ENCODE assay signal across 8 cellular contexts in the genomic region with DNA sequence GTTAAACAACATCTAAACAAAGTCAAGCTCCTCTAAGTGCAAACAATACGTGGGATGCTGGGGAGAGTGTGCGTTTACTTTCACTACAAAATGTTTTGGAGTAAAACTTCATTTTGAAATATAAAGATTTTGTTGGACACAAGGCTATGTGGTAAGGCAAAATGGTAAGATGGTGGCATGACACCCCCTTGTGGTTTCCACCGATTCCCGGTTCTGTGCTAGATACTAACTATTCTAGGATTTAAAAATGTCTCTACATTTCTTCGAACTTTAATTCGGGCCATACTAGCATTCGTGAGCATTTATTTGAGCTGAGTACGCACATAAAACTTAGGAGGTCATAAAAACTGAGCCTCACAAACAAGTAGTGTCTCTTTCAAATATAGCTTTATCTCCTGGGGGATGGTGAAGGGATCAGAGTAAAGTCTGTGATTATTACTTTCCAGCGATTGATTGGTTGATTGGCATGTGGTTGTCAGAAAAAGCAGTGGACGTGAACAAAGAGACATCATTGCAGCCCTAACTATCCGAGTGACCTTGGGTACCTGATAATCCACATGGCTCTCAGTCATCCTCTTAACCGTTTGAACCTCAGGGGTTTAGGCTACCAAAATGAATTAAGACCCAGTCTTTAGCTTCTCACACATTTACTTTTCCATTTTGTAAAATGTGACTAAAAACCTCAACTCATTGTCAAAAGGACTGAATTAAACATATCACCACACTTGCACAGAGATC. TPM values are rescaled to one million over a fixed set of nuclear protein-coding genes. Genes with fewer than 3 reads are reported as not detected.
A peak's percentile ranks its signal among the peaks of the same experiment; 100 is the strongest.
DNase-seq lines count a peak whose midpoint lies in the region; ATAC-seq and TF ChIP-seq lines count a peak whose summit lies in the region.

No MANE protein-coding gene starts in this region.

- in situ Hi-C loops in mammary epithelial cell (cut with MboI; ENCODE audit: low sequenced_read_pairs in 2 of 2) = loop anchor here (25.0 kb wide), 1 partner anchor 884 kb away; no protein-coding TSS in a partner anchor

- no peaks in the 10 kb centered on the region for H3K36me3 ChIP-seq in CD8-positive, alpha-beta T cell (ENCODE audit: insufficient read depth, low read length)
- H3K36me3 ChIP-seq in H7 (replicated peaks; ENCODE audit: control insufficient read depth, insufficient read depth, low read length) = no peaks in the 10 kb centered on the region; the same call in 1 of the 2 replicates
- peaks cover 19% of the 10 kb centered on the region for H3K36me3 ChIP-seq in OCI-LY1 (ENCODE audit: insufficient read depth, low read length)
- H3K36me3 ChIP-seq in mammary epithelial cell (ENCODE audit: insufficient read depth, low read length) = no peaks in the 10 kb centered on the region
- peaks cover 9% of the 10 kb centered on the region for H3K36me3 ChIP-seq in lower lobe of right lung
- H3K36me3 ChIP-seq in tibial nerve = peaks cover 0 to 5% (median 0%) of the 10 kb centered on the region in 3 donors

- no peak for TF ChIP-seq POLR2A in tibial nerve (IDR thresholded peaks at IDR 0.05)

- DNase-seq in CD8-positive, alpha-beta T cell = no peak
- DNase-seq in H7 (peak; percentile 51), mammary epithelial cell (peak; percentile 41), lower lobe of right lung (no peak), tibial nerve (ENCODE audit: low spot score in 2 of 2) (peak in 1 of 2 donors; percentile 64)

- no peaks in the 10 kb centered on the region for H3F3A ChIP-seq in OCI-LY1 (ENCODE audit: insufficient read depth, low read length)

- H3K27me3 Mint-ChIP-seq in CD8-positive, alpha-beta T cell (ENCODE audit: low read depth) = no peaks in the 10 kb centered on the region

- ATAC-seq in CD8-positive, alpha-beta T cell = no peak
- no peak for ATAC-seq in lower lobe of right lung
- no peak for ATAC-seq in GM21381 (IDR thresholded peaks at IDR 0.05; ENCODE audit: unreplicated experiment)
- no peak for ATAC-seq in GM19397 (IDR thresholded peaks at IDR 0.05; ENCODE audit: unreplicated experiment)

- TF ChIP-seq EP300 in tibial nerve (IDR thresholded peaks at IDR 0.05) = no peak

- H3K27me3 ChIP-seq in CD8-positive, alpha-beta T cell (ENCODE audit: insufficient read depth, low read length) = no peaks in the 10 kb centered on the region
- H3K27me3 ChIP-seq in H7 (ENCODE audit: control insufficient read depth, insufficient read depth, low read length) (no peaks in the 10 kb centered on the region), OCI-LY1 (ENCODE audit: insufficient read depth, low read length) (no peaks in the 10 kb centered on the region), mammary epithelial cell (ENCODE audit: insufficient read depth, low read length) (no peaks in the 10 kb centered on the region), lower lobe of right lung (ENCODE audit: low read depth) (no peaks in the 10 kb centered on the region), tibial nerve (no peaks in the 10 kb centered on the region)

- no peaks in the 10 kb centered on the region for H3K9me3 Mint-ChIP-seq in CD8-positive, alpha-beta T cell

- H3K4me3 Mint-ChIP-seq in CD8-positive, alpha-beta T cell = peak overlapping the region; percentile 84

- peaks cover 31% of the 10 kb centered on the region for H3K4me1 Mint-ChIP-seq in CD8-positive, alpha-beta T cell (ENCODE audit: low read depth)

- CTCF ChIA-PET in CD8-positive, alpha-beta T cell (lab: Charles Lee) = interaction anchor here (0.7 to 4.7 kb wide), 18 partner anchors 9 to 306 kb away, joined by 3 to 29 read pairs (median 3); a partner anchor contains a TSS
- CTCF ChIA-PET in mammary epithelial cell (lab: Charles Lee; ENCODE audit: low non-redundant PET) = interaction anchor here (0.6 to 0.9 kb wide), 5 partner anchors 50 to 878 kb away, joined by 3 to 6 read pairs (median 4); no protein-coding TSS in a partner anchor

- H3K9me2 ChIP-seq in OCI-LY1 (ENCODE audit: low read depth, low read length) = no peaks in the 10 kb centered on the region

- POLR2A ChIA-PET in CD8-positive, alpha-beta T cell (lab: Charles Lee) = interaction anchor here (0.6 to 2.9 kb wide), 5 partner anchors 174 to 306 kb away, joined by 3 to 21 read pairs (median 3); a partner anchor contains a TSS

- H3K36me3 Mint-ChIP-seq in CD8-positive, alpha-beta T cell = peaks cover 13% of the 10 kb centered on the region

- H3K27ac Mint-ChIP-seq in CD8-positive, alpha-beta T cell = peak overlapping the region; percentile 93

- H4K20me1 ChIP-seq in OCI-LY1 (ENCODE audit: insufficient read depth, low read length) = no peaks in the 10 kb centered on the region
- no peaks in the 10 kb centered on the region for H4K20me1 ChIP-seq in mammary epithelial cell (ENCODE audit: insufficient read depth, low read length)

- H3K4me1 ChIP-seq in CD8-positive, alpha-beta T cell (ENCODE audit: insufficient read depth, low read length) = peaks cover 24% of the 10 kb centered on the region
- H3K4me1 ChIP-seq in OCI-LY1 (ENCODE audit: insufficient read depth, low read length, severe bottlenecking) = peaks cover 28% of the 10 kb centered on the region
- peaks cover 25% of the 10 kb centered on the region for H3K4me1 ChIP-seq in mammary epithelial cell (ENCODE audit: insufficient read depth, low read length)
- H3K4me1 ChIP-seq in lower lobe of right lung = peaks cover 23% of the 10 kb centered on the region
- H3K4me1 ChIP-seq in tibial nerve = peaks cover 0 to 32% (median 7%) of the 10 kb centered on the region in 4 donors

- H3K9ac ChIP-seq in OCI-LY1 (ENCODE audit: low read length) (peak overlapping the region; percentile 94), mammary epithelial cell (ENCODE audit: insufficient read depth, low read length) (peak overlapping the region; percentile 81)

- intact Hi-C loops in CD8-positive, alpha-beta T cell (cut with DNase I, micrococcal nuclease) = loop anchor here (1.0 to 10.0 kb wide), 13 partner anchors 26 to 1593 kb away; a partner anchor contains a TSS
- intact Hi-C loops in mammary epithelial cell (cut with micrococcal nuclease) = loop anchor here (2.0 to 5.0 kb wide), 2 partner anchors 131 to 885 kb away; a partner anchor contains a TSS
- intact Hi-C loops in lower lobe of right lung (cut with DNase I) = no loop called here

- peaks cover 36% of the 10 kb centered on the region for H3K79me2 ChIP-seq in OCI-LY1 (ENCODE audit: insufficient read depth, low read length)
- peaks cover 40% of the 10 kb centered on the region for H3K79me2 ChIP-seq in mammary epithelial cell (ENCODE audit: insufficient read depth, low read length)

- no peak for TF ChIP-seq CTCF in CD8-positive, alpha-beta T cell (IDR thresholded peaks at IDR 0.05)
- peak; percentile 79 for TF ChIP-seq CTCF in OCI-LY1 (IDR thresholded peaks at IDR 0.05; ENCODE audit: low read length)
- TF ChIP-seq CTCF in mammary epithelial cell (conservative IDR thresholded peaks at IDR 0.05 in 1 of 2, IDR thresholded peaks at IDR 0.05 in 1 of 2; ENCODE audit: extremely low read depth in 1 of 2, insufficient read depth in 1 of 2, low read depth in 1 of 2, low read length in 2 of 2) = peak; percentile 31 to 49
- TF ChIP-seq CTCF in lower lobe of right lung (IDR thresholded peaks at IDR 0.05) = peak; percentile 40
- peak; percentile 34 to 60 (median 51) for TF ChIP-seq CTCF in tibial nerve (IDR thresholded peaks at IDR 0.05)

- whole genome bisulfite sequencing in mammary epithelial cell (ENCODE audit: low coverage, missing lambda C conversion rate) = 38% methylated on average over 12 of the region's 12 CpGs
- 16% methylated on average over 12 of the region's 12 CpGs for WGBS in tibial nerve, 2 donors

- H3K9me3 ChIP-seq in CD8-positive, alpha-beta T cell (ENCODE audit: low read length) = no peaks in the 10 kb centered on the region
- H3K9me3 ChIP-seq in OCI-LY1 (ENCODE audit: low read length) (no peaks in the 10 kb centered on the region), mammary epithelial cell (replicated peaks; ENCODE audit: insufficient read depth, low read length) (no peaks in the 10 kb centered on the region), lower lobe of right lung (no peaks in the 10 kb centered on the region), tibial nerve (no peaks in the 10 kb centered on the region)

- H2AFZ ChIP-seq in OCI-LY1 (ENCODE audit: low read length) (peak overlapping the region; percentile 21; the same call in 1 of the 2 replicates), mammary epithelial cell (ENCODE audit: low read depth, low read length) (peak overlapping the region; percentile 90)

- H3K4me3 ChIP-seq in CD8-positive, alpha-beta T cell (ENCODE audit: low read depth, low read length) = peak overlapping the region; percentile 84
- no peak overlapping the region; the same call in 1 of the 2 replicates for H3K4me3 ChIP-seq in H7 (ENCODE audit: insufficient read depth, low read depth, low read length)
- H3K4me3 ChIP-seq in OCI-LY1 (ENCODE audit: low read depth, low read length, poor library complexity, severe bottlenecking) = peak overlapping the region; percentile 93
- H3K4me3 ChIP-seq in mammary epithelial cell (replicated peaks in 1 of 3; ENCODE audit: insufficient read depth in 1 of 3, low read depth in 2 of 3, low read length in 3 of 3) = peak overlapping the region in 2 of 3 experiments; percentile 17 to 79
- peak overlapping the region; percentile 86 for H3K4me3 ChIP-seq in lower lobe of right lung
- peak overlapping the region; percentile 42 to 85 (median 72) for H3K4me3 ChIP-seq in tibial nerve

- H3K4me2 ChIP-seq in OCI-LY1 (ENCODE audit: low read length) (peak overlapping the region; percentile 89), mammary epithelial cell (ENCODE audit: insufficient read depth, low read depth, low read length) (peak overlapping the region; percentile 99)

- peak overlapping the region; percentile 83 for H3K27ac ChIP-seq in CD8-positive, alpha-beta T cell (ENCODE audit: low read depth, low read length)
- H3K27ac ChIP-seq in OCI-LY1 (ENCODE audit: low read depth, low read length, poor library complexity, severe bottlenecking) = no peak overlapping the region
- peak overlapping the region; percentile 63 for H3K27ac ChIP-seq in mammary epithelial cell (ENCODE audit: insufficient read depth, low read depth, low read length)
- H3K27ac ChIP-seq in lower lobe of right lung = peak overlapping the region; percentile 94
- H3K27ac ChIP-seq in tibial nerve = peak overlapping the region; percentile 90 to 98 (median 96)

- BruUV-seq in mammary epithelial cell (replicated peaks; lab: Mats Ljungman, UMichigan) = no TSS peak

- dilution Hi-C loops in mammary epithelial cell (cut with HindIII; ENCODE audit: low sequenced_read_pairs) = loop anchor here (25.0 kb wide), 1 partner anchor 309 kb away; no protein-coding TSS in a partner anchor

RNA-seq across cellular contexts. Expression of a gene that starts 1.1 kb away (rescaled TPM):
- total RNA-seq in CD8-positive, alpha-beta T cell = 100 to 1,000 TPM; 103 to 112 TPM
- 57.6 and 70.6 TPM in 2 replicates for total RNA-seq in H7 (2014; rRNA removed; shearing (Covaris generic))
- total RNA-seq in mammary epithelial cell (10 to 100 TPM; 25.3 to 27.7 TPM), lower lobe of right lung (26.2 TPM), tibial nerve (10 to 100 TPM; 39.3 to 55.7 (median 44.0) TPM)
- 11.2 TPM for polyA plus RNA-seq in mammary epithelial cell
- 4.8 TPM for polyA minus RNA-seq in mammary epithelial cell

RNA-seq across cellular contexts. Expression of a gene that starts 25.8 kb away (rescaled TPM):
- total RNA-seq in CD8-positive, alpha-beta T cell = 10 to 100 TPM; 21.9 to 26.7 TPM
- total RNA-seq in H7 (2014; rRNA removed; shearing (Covaris generic)) = 21.7 and 24.5 TPM in 2 replicates
- total RNA-seq in mammary epithelial cell (10 to 100 TPM; 51.5 to 55.2 TPM), lower lobe of right lung (45.9 TPM), tibial nerve (10 to 100 TPM; 20.0 to 41.7 (median 39.2) TPM)
- 16.5 TPM for polyA plus RNA-seq in mammary epithelial cell
- 39.3 TPM for polyA minus RNA-seq in mammary epithelial cell

Comparison
In these comparisons a context has a peak if more than half of its experiments do, and no peak if none do; other contexts are left out.
1. DNase-seq: peak in H7 (single experiment) and mammary epithelial cell (single experiment); none in CD8-positive, alpha-beta T cell (0 of 7) and lower lobe of right lung (single experiment).